13 cellular contexts compared by ENCODE assay signal in the genomic region with DNA sequence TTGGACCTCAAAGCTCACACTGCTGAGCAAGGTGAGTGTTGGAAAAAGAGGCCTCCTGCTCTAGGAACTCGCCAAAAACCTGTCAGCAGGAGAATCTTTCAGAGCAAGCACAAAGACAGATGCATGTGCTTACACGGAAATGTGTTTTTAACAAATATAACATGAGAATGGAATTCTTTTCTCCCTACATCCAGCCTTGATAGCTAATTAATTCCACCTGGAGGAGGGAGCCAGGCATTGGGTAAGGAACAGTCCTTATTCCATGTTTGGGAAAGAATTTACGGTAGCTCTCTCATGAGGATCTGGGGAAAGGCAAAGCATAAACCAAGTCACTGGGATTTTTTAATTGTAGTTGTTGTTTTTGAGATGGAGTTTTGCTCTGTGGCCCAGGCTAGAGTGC.
"Had no signal": no experiment of that assay in that cellular context is flagged by ENCODE, and none has a peak within 500 bp of the region (broad histone marks: within the 10 kb centered on the region; RNA-seq: fewer than 3 reads in every experiment).

No MANE protein-coding gene starts in this region.

- DNase-seq: activated CD8-positive, alpha-beta memory T cell treated with anti-CD3 and anti-CD28 coated beads, Interleukin-2, amount 50 U/mL, for 48 hours; activated CD8-positive, alpha-beta T cell treated with anti-CD3 and anti-CD28 coated beads for 36 hours; activated naive CD8-positive, alpha-beta T cell treated with anti-CD3 and anti-CD28 coated beads, Interleukin-2, amount 10 ng/mL, durations not matched to agents 7 days and 5 days; aorta; head of caudate nucleus; kidney; left ventricle myocardium superior; ovary; SW 1271; trophoblast cell had no signal

- ATAC-seq: activated CD8-positive, alpha-beta T cell treated with anti-CD3 and anti-CD28 coated beads for 36 hours; left ventricle myocardium superior; stimulated activated effector memory CD8-positive, alpha-beta T cell treated with anti-CD3 and anti-CD28 coated beads, Interleukin-12 subunit alpha, Interleukin-12 subunit beta, amount 100 ng/mL, for 72 hours had no signal

- H3K9me3 ChIP-seq: ovary, SJSA1 had no signal

- H3K4me3 ChIP-seq: neural progenitor cell, ovary, SJSA1 had no signal

- H2AFZ ChIP-seq: neural progenitor cell had no signal

- H3K9ac ChIP-seq: neural progenitor cell had no signal

- H3K27ac ChIP-seq: neural progenitor cell, ovary, SJSA1 had no signal

- H3K4me1 ChIP-seq: neural progenitor cell, SJSA1 had no signal

- H3K27me3 ChIP-seq: neural progenitor cell, ovary, SJSA1 had no signal

- H3K36me3 ChIP-seq: neural progenitor cell, ovary, SJSA1 had no signal

- H3K4me2 ChIP-seq: neural progenitor cell had no signal
